ENCODE assay signal across 21 cellular contexts in the genomic region with DNA sequence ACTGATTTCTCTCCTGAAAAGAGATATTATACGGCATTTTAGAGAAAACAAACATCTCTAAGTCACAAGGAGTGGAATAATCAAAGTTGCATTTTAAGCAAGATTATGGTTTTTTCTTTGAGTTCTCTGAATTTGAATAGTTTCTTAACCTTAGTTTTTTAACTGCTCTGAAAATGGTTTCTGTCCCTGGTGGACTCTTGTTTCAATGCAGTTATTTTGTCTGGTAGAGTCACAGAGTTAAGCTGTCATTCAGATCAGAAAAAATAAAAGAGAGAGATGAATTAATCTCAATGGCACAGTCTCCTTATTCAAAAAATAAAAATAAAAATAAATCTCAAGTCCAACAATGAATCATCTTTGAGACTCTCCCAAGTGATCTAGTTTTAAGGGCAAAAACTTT. TPM values are rescaled to one million over a fixed set of nuclear protein-coding genes. Genes with fewer than 3 reads are reported as not detected.
DNase-seq lines count a peak whose midpoint lies in the region; ATAC-seq and TF ChIP-seq lines count a peak whose summit lies in the region.
"Had no signal": no experiment of that assay in that cellular context is flagged by ENCODE, and none has a peak within 500 bp of the region (broad histone marks: within the 10 kb centered on the region; RNA-seq: fewer than 3 reads in every experiment).

No MANE protein-coding gene starts in this region.

- H3K27me3 Mint-ChIP-seq in neural progenitor cell (ENCODE audit: insufficient read depth, low read depth): peaks cover 2% of the 10 kb centered on the region
- H3K27me3 Mint-ChIP-seq in activated CD8-positive, alpha-beta memory T cell treated with anti-CD3 and anti-CD28 coated beads, Interleukin-2, amount 10 ng/mL, durations not matched to agents 7 days and 5 days: peaks cover 3% of the 10 kb centered on the region
- no peaks in the 10 kb centered on the region for H3K27me3 Mint-ChIP-seq in activated CD8-positive, alpha-beta T cell treated with anti-CD3 and anti-CD28 coated beads for 36 hours
- H3K27me3 Mint-ChIP-seq: CD4-positive, CD25-positive, alpha-beta regulatory T cell had no signal

- H3K4me2 ChIP-seq in OCI-LY7 (ENCODE audit: low read length) (no peak overlapping the region), neural progenitor cell (no peak overlapping the region)

- H4K20me1 ChIP-seq in OCI-LY7 (ENCODE audit: insufficient read depth, low read length) (no peaks in the 10 kb centered on the region), neural progenitor cell (ENCODE audit: low read depth) (no peaks in the 10 kb centered on the region)

- no peaks in the 10 kb centered on the region for H3K9me2 ChIP-seq in OCI-LY7 (ENCODE audit: insufficient read depth, low read length)

- H2AFZ ChIP-seq in OCI-LY7 (ENCODE audit: low read length) (no peak overlapping the region), neural progenitor cell (replicated peaks) (no peak overlapping the region)

- no peak for ATAC-seq in activated CD8-positive, alpha-beta memory T cell treated with anti-CD3 and anti-CD28 coated beads, Interleukin-2, amount 10 ng/mL, durations not matched to agents 7 days and 5 days
- ATAC-seq in activated naive CD4-positive, alpha-beta T cell treated with anti-CD3 and anti-CD28 coated beads, Interleukin-2, amount 50 U/mL, for 72 hours: no peak
- ATAC-seq in activated CD8-positive, alpha-beta T cell treated with anti-CD3 and anti-CD28 coated beads for 36 hours: no peak
- ATAC-seq: K562 had no signal

- no peak overlapping the region for H3K9ac ChIP-seq in neural progenitor cell

- H3K4me3 Mint-ChIP-seq in neural progenitor cell: no peak overlapping the region
- H3K4me3 Mint-ChIP-seq in activated CD8-positive, alpha-beta memory T cell treated with anti-CD3 and anti-CD28 coated beads, Interleukin-2, amount 10 ng/mL, durations not matched to agents 7 days and 5 days: no peak overlapping the region
- H3K4me3 Mint-ChIP-seq in activated CD8-positive, alpha-beta T cell treated with anti-CD3 and anti-CD28 coated beads for 36 hours: no peak overlapping the region
- H3K4me3 Mint-ChIP-seq: CD4-positive, CD25-positive, alpha-beta regulatory T cell; HFFc6 had no signal

- no peaks in the 10 kb centered on the region for H3F3A ChIP-seq in neural progenitor cell (ENCODE audit: low read depth)

- H3K4me1 ChIP-seq in OCI-LY7 (ENCODE audit: insufficient read depth, low read length, poor library complexity, severe bottlenecking) (no peaks in the 10 kb centered on the region), neural progenitor cell (no peaks in the 10 kb centered on the region)
- H3K4me1 ChIP-seq: Peyer's patch had no signal

- CTCF ChIA-PET in AG04450 (lab: Charles Lee): interaction anchor here (1.3 kb wide), 1 partner anchor 336 kb away, joined by 4 read pairs; no protein-coding TSS in a partner anchor
- CTCF ChIA-PET in OCI-LY7 (lab: Charles Lee; ENCODE audit: unreplicated experiment): no interaction called here
- CTCF ChIA-PET in activated CD8-positive, alpha-beta memory T cell treated with anti-CD3 and anti-CD28 coated beads, Interleukin-2, amount 10 ng/mL, durations not matched to agents 7 days and 5 days (lab: Charles Lee): no interaction called here
- CTCF ChIA-PET in activated CD8-positive, alpha-beta T cell treated with anti-CD3 and anti-CD28 coated beads for 36 hours (lab: Charles Lee): no interaction called here

- H3K9me3 ChIP-seq in AG04450 (ENCODE audit: control insufficient read depth, insufficient read depth, low read length) (no peaks in the 10 kb centered on the region), OCI-LY7 (ENCODE audit: low read length) (no peaks in the 10 kb centered on the region), neural progenitor cell (ENCODE audit: low read depth) (no peaks in the 10 kb centered on the region)
- H3K9me3 ChIP-seq: Peyer's patch had no signal

- BruUV-seq in OCI-LY7 (replicated peaks; lab: Mats Ljungman, UMichigan): no TSS peak

- intact Hi-C loops in OCI-LY7 (cut with micrococcal nuclease; ENCODE audit: unreplicated experiment): no loop called here
- intact Hi-C loops in activated CD8-positive, alpha-beta T cell treated with anti-CD3 and anti-CD28 coated beads for 36 hours (cut with micrococcal nuclease): no loop called here

- no peaks in the 10 kb centered on the region for H3K36me3 ChIP-seq in OCI-LY7 (ENCODE audit: insufficient read depth, low read length)
- H3K36me3 ChIP-seq in neural progenitor cell: no peaks in the 10 kb centered on the region
- H3K36me3 ChIP-seq: Peyer's patch had no signal

- TF ChIP-seq CTCF in AG04450 (IDR thresholded peaks at IDR 0.05; ENCODE audit: low read depth, low read length) (peak; percentile 2; the same call in 1 of the 2 replicates), OCI-LY7 (conservative IDR thresholded peaks at IDR 0.05; ENCODE audit: low read length) (0 out of 2 replicates have a peak, but pooled peaks have one; percentile 18), choroid plexus epithelial cell (conservative IDR thresholded peaks at IDR 0.05; ENCODE audit: low read depth, low read length) (peak; percentile 22), neural progenitor cell (IDR thresholded peaks at IDR 0.05) (peak; percentile 15)
- no peak for TF ChIP-seq CTCF in activated CD8-positive, alpha-beta T cell treated with anti-CD3 and anti-CD28 coated beads for 36 hours (IDR thresholded peaks at IDR 0.05)

- peaks cover 11% of the 10 kb centered on the region for H3K4me1 Mint-ChIP-seq in neural progenitor cell
- H3K4me1 Mint-ChIP-seq in activated CD8-positive, alpha-beta memory T cell treated with anti-CD3 and anti-CD28 coated beads, Interleukin-2, amount 10 ng/mL, durations not matched to agents 7 days and 5 days: no peaks in the 10 kb centered on the region
- no peaks in the 10 kb centered on the region for H3K4me1 Mint-ChIP-seq in activated CD8-positive, alpha-beta T cell treated with anti-CD3 and anti-CD28 coated beads for 36 hours (ENCODE audit: low read depth)
- H3K4me1 Mint-ChIP-seq: CD4-positive, CD25-positive, alpha-beta regulatory T cell had no signal

- H3K27me3 ChIP-seq in AG04450 (ENCODE audit: control insufficient read depth, insufficient read depth, low read length): no peaks in the 10 kb centered on the region
- H3K27me3 ChIP-seq in neural progenitor cell: no peaks in the 10 kb centered on the region
- H3K27me3 ChIP-seq: Peyer's patch had no signal

- H3K4me3 ChIP-seq in AG04450 (ENCODE audit: low read depth, low read length) (no peak overlapping the region), OCI-LY7 (ENCODE audit: low read depth, low read length, poor library complexity, severe bottlenecking) (no peak overlapping the region), choroid plexus epithelial cell (ENCODE audit: low read depth, low read length) (no peak overlapping the region), neural progenitor cell (no peak overlapping the region)
- H3K4me3 ChIP-seq: K562, Peyer's patch had no signal

- POLR2A ChIA-PET in AG04450 (lab: Yijun Ruan, JAX): no interaction called here
- POLR2A ChIA-PET in OCI-LY7 (lab: Charles Lee): no interaction called here
- POLR2A ChIA-PET in activated CD8-positive, alpha-beta T cell treated with anti-CD3 and anti-CD28 coated beads for 36 hours (lab: Charles Lee): interaction anchor here (0.6 kb wide), 1 partner anchor 28 kb away, joined by 3 read pairs; no protein-coding TSS in a partner anchor

- no peak for DNase-seq in AG04450 (ENCODE audit: low read depth, low spot score)
- DNase-seq in OCI-LY7 (ENCODE audit: low spot score): no peak
- peak; percentile 16 for DNase-seq in choroid plexus epithelial cell (ENCODE audit: low read depth)
- no peak for DNase-seq in neural progenitor cell (ENCODE audit: low spot score)
- no peak for DNase-seq in SIG-M5 treated with dmso at 0.1 percent for 504 hours (lab: John Stamatoyannopoulos, UW; ENCODE audit: unreplicated experiment)
- DNase-seq in activated CD8-positive, alpha-beta memory T cell treated with anti-CD3 and anti-CD28 coated beads, Interleukin-2, amount 10 ng/mL, durations not matched to agents 7 days and 5 days: no peak
- no peak for DNase-seq in activated naive CD4-positive, alpha-beta T cell treated with anti-CD3 and anti-CD28 coated beads, Interleukin-2, amount 50 U/mL, for 72 hours (ENCODE audit: low spot score in 2 of 2)
- no peak for DNase-seq in activated CD8-positive, alpha-beta T cell treated with anti-CD3 and anti-CD28 coated beads for 36 hours
- DNase-seq: AML-193; CD4-positive, CD25-positive, alpha-beta regulatory T cell; GF-D8; HFFc6; NCI-H1092; NCI-H187; NCI-H446 treated with DMSO at 0.1 percent for 48 hours; NCI-H774; Peyer's patch; Right ventricle myocardium superior had no signal

- no peaks in the 10 kb centered on the region for H3K9me3 Mint-ChIP-seq in neural progenitor cell
- no peaks in the 10 kb centered on the region for H3K9me3 Mint-ChIP-seq in activated CD8-positive, alpha-beta memory T cell treated with anti-CD3 and anti-CD28 coated beads, Interleukin-2, amount 10 ng/mL, durations not matched to agents 7 days and 5 days (ENCODE audit: low read depth)
- no peaks in the 10 kb centered on the region for H3K9me3 Mint-ChIP-seq in activated naive CD4-positive, alpha-beta T cell treated with anti-CD3 and anti-CD28 coated beads, Interleukin-2, amount 50 U/mL, for 72 hours
- no peaks in the 10 kb centered on the region for H3K9me3 Mint-ChIP-seq in activated CD8-positive, alpha-beta T cell treated with anti-CD3 and anti-CD28 coated beads for 36 hours
- H3K9me3 Mint-ChIP-seq: HFFc6 had no signal

- H3K79me2 ChIP-seq in OCI-LY7 (ENCODE audit: insufficient read depth, low read depth, low read length): no peaks in the 10 kb centered on the region
- no peaks in the 10 kb centered on the region for H3K79me2 ChIP-seq in neural progenitor cell (ENCODE audit: low read depth)

- H3K27ac ChIP-seq in AG04450 (ENCODE audit: low read depth, low read length): no peak overlapping the region
- H3K27ac ChIP-seq in OCI-LY7 (ENCODE audit: low read depth, low read length, poor library complexity, severe bottlenecking): no peak overlapping the region
- no peak overlapping the region for H3K27ac ChIP-seq in neural progenitor cell
- H3K27ac ChIP-seq: HL-60, Peyer's patch had no signal

- no peaks in the 10 kb centered on the region for H3K36me3 Mint-ChIP-seq in neural progenitor cell
- H3K36me3 Mint-ChIP-seq in activated CD8-positive, alpha-beta memory T cell treated with anti-CD3 and anti-CD28 coated beads, Interleukin-2, amount 10 ng/mL, durations not matched to agents 7 days and 5 days: no peaks in the 10 kb centered on the region
- no peaks in the 10 kb centered on the region for H3K36me3 Mint-ChIP-seq in activated naive CD4-positive, alpha-beta T cell treated with anti-CD3 and anti-CD28 coated beads, Interleukin-2, amount 50 U/mL, for 72 hours
- H3K36me3 Mint-ChIP-seq in activated CD8-positive, alpha-beta T cell treated with anti-CD3 and anti-CD28 coated beads for 36 hours (ENCODE audit: low read depth): no peaks in the 10 kb centered on the region
- H3K36me3 Mint-ChIP-seq: CD4-positive, CD25-positive, alpha-beta regulatory T cell had no signal

- no peak overlapping the region for H3K27ac Mint-ChIP-seq in neural progenitor cell
- H3K27ac Mint-ChIP-seq in activated CD8-positive, alpha-beta memory T cell treated with anti-CD3 and anti-CD28 coated beads, Interleukin-2, amount 10 ng/mL, durations not matched to agents 7 days and 5 days: no peak overlapping the region
- H3K27ac Mint-ChIP-seq in activated naive CD4-positive, alpha-beta T cell treated with anti-CD3 and anti-CD28 coated beads, Interleukin-2, amount 50 U/mL, for 72 hours: no peak overlapping the region
- H3K27ac Mint-ChIP-seq in activated CD8-positive, alpha-beta T cell treated with anti-CD3 and anti-CD28 coated beads for 36 hours: no peak overlapping the region
- H3K27ac Mint-ChIP-seq: CD4-positive, CD25-positive, alpha-beta regulatory T cell; HFFc6 had no signal

RNA-seq across cellular contexts. Expression of a gene that starts 19.0 kb away (rescaled TPM):
- 0.20 and 0.35 TPM in 2 replicates for polyA plus RNA-seq in AG04450 (2011; rRNA removed)
- polyA minus RNA-seq in AG04450 (2011; rRNA and poly(A)+ RNA removed): 0.30 TPM in 1 of 2 replicates, not detected in the other
- total RNA-seq in OCI-LY7 (2014; rRNA removed; shearing (Covaris generic)): not detected in 2 replicates
- total RNA-seq in OCI-LY7 (2022) (not detected in 2 replicates), neural progenitor cell (ENCODE audit: low replicate concordance) (0.09 TPM in 1 of 2 replicates, not detected in the other)
- not detected for total RNA-seq in activated CD8-positive, alpha-beta memory T cell treated with anti-CD3 and anti-CD28 coated beads, Interleukin-2, amount 10 ng/mL, durations not matched to agents 7 days and 5 days
- total RNA-seq in activated naive CD4-positive, alpha-beta T cell treated with anti-CD3 and anti-CD28 coated beads, Interleukin-2, amount 50 U/mL, for 72 hours: not detected
- not detected for total RNA-seq in activated CD8-positive, alpha-beta T cell treated with anti-CD3 and anti-CD28 coated beads for 36 hours
- total RNA-seq: CD4-positive, CD25-positive, alpha-beta regulatory T cell; K562; M059J had no signal
- polyA plus RNA-seq: CD4-positive, CD25-positive, alpha-beta regulatory T cell; K562 had no signal
